10 cellular contexts compared by ENCODE assay signal in genomic region chr20:38298768-38299288, GRCh38. TPM values are rescaled to one million over a fixed set of nuclear protein-coding genes. Genes with fewer than 3 reads are reported as not detected.
A peak's percentile ranks its signal among the peaks of the same experiment; 100 is the strongest.
DNase-seq lines count a peak whose midpoint lies in the region; ATAC-seq and TF ChIP-seq lines count a peak whose summit lies in the region.
"Had no signal": no experiment of that assay in that cellular context is flagged by ENCODE, and none has a peak within 500 bp of the region (broad histone marks: within the 10 kb centered on the region; RNA-seq: fewer than 3 reads in every experiment).

No MANE protein-coding gene starts in this region.

- peaks cover 1% of the 10 kb centered on the region for H3K4me1 ChIP-seq in effector memory CD4-positive, alpha-beta T cell (ENCODE audit: control insufficient read depth, insufficient read depth, low read length, poor library complexity, severe bottlenecking)

- ATAC-seq in GM18858 (IDR thresholded peaks at IDR 0.05; ENCODE audit: unreplicated experiment): no peak

- H3K36me3 ChIP-seq in effector memory CD4-positive, alpha-beta T cell (ENCODE audit: control insufficient read depth, insufficient read depth, low read length): no peaks in the 10 kb centered on the region

- no peaks in the 10 kb centered on the region for H3K9me3 ChIP-seq in effector memory CD4-positive, alpha-beta T cell (ENCODE audit: control insufficient read depth, low read length)

- intact Hi-C loops in lower leg skin (cut with DNase I; ENCODE audit: low total_unique reads): no loop called here

- H3K4me3 ChIP-seq in lower leg skin (ENCODE audit: low read depth, poor library complexity, severe bottlenecking): no peak overlapping the region
- no peak overlapping the region for H3K4me3 ChIP-seq in effector memory CD4-positive, alpha-beta T cell (ENCODE audit: insufficient read depth, low read depth, low read length, poor library complexity, severe bottlenecking)

- H3K27me3 ChIP-seq in effector memory CD4-positive, alpha-beta T cell (replicated peaks; ENCODE audit: control insufficient read depth, insufficient read depth, low read length, poor library complexity, severe bottlenecking): peaks cover 5% of the 10 kb centered on the region

- DNase-seq in NOMO-1 (lab: John Stamatoyannopoulos, UW; ENCODE audit: unreplicated experiment in 2 of 2) (peak; percentile 97), dermis microvascular lymphatic vessel endothelial cell (ENCODE audit: low read depth in 2 of 2) (peak; percentile 9 to 25), lower leg skin (ENCODE audit: low spot score in 2 of 2) (peak; percentile 81 to 96), stromal cell of bone marrow (ENCODE audit: low read depth) (peak; percentile 72), NCI-H1417 (lab: John Stamatoyannopoulos, UW) (no peak), NCI-H1436 treated with DMSO at 0.1 percent for 48 hours (lab: John Stamatoyannopoulos, UW) (no peak)
- no peak for DNase-seq in effector memory CD4-positive, alpha-beta T cell
- DNase-seq: activated T-cell treated with anti-CD3 and anti-CD28 coated beads, Interleukin-2, amount 50 U/mL, for 1 hour; NCI-H524 had no signal

- TF ChIP-seq CTCF in lower leg skin (IDR thresholded peaks at IDR 0.05): no peak

- no peak for TF ChIP-seq POLR2A in lower leg skin (IDR thresholded peaks at IDR 0.05)

- 6 to 10% methylated on average over 13 of the region's 13 CpGs for WGBS in lower leg skin, 2 donors

- no peak overlapping the region for H3K27ac ChIP-seq in effector memory CD4-positive, alpha-beta T cell (ENCODE audit: insufficient read depth, low read length, poor library complexity, severe bottlenecking)

RNA-seq across cellular contexts. Expression of gene BPI, which starts 5.1 kb away (rescaled TPM):
- total RNA-seq in dermis microvascular lymphatic vessel endothelial cell (not detected in 2 replicates), lower leg skin (not detected)

RNA-seq across cellular contexts. Expression of gene KIAA1755, which starts 38.3 kb away (rescaled TPM):
- 0.13 TPM in 1 of 2 replicates, not detected in the other for total RNA-seq in dermis microvascular lymphatic vessel endothelial cell
- under 1 TPM in 3 of 4 donors, not detected in 1; 0.17 to 0.88 (median 0.46) TPM for total RNA-seq in lower leg skin

RNA-seq across cellular contexts. Expression of gene LBP, which starts 47.5 kb away (rescaled TPM):
- total RNA-seq in dermis microvascular lymphatic vessel endothelial cell (under 0.01 and 0.13 TPM in 2 replicates), lower leg skin (under 1 TPM in 2 of 4 donors, not detected in 2; 0.23 to 0.55 TPM)

Comparison
In these comparisons a context has a peak if more than half of its experiments do, and no peak if none do; other contexts are left out.
1. DNase-seq: peak in NOMO-1 (2 of 2), dermis microvascular lymphatic vessel endothelial cell (2 of 2), lower leg skin (2 of 2) and stromal cell of bone marrow (single experiment); none in effector memory CD4-positive, alpha-beta T cell (0 of 3), NCI-H1417 (0 of 3) and NCI-H1436 treated with DMSO at 0.1 percent for 48 hours (single experiment).